In the genomic region with DNA sequence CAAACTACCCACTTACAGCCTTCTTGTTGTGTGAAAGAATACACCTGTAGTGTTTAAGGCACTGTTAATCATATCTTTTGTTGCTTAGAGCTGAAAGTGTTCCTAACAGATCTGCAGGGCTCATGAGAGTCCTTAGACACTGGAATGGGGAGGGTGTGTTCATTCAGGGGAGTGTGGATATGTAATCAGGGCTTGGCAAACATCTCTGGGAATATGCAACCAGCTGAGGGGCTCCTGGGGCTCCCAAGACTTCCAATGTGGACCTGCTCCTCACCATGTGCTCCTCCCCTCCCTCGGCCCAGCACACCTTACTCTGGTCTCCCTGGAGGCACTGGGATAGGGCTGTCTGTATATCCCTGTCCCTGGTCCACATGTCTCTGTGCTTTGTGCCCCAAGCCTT, we compare ENCODE assay signal across 18 cellular contexts. TPM values are rescaled to one million over a fixed set of nuclear protein-coding genes. Genes with fewer than 3 reads are reported as not detected.
"Had no signal": no experiment of that assay in that cellular context is flagged by ENCODE, and none has a peak within 500 bp of the region (broad histone marks: within the 10 kb centered on the region; RNA-seq: fewer than 3 reads in every experiment).

No MANE protein-coding gene starts in this region.

- H3K36me3 ChIP-seq: colonic mucosa, pancreas had no signal

- H3K4me1 Mint-ChIP-seq: naive B cell; stimulated activated naive CD8-positive, alpha-beta T cell treated with anti-CD3 and anti-CD28 coated beads, Interleukin-15, amount 100 ng/mL, for 72 hours had no signal

- H3K9me3 ChIP-seq: colonic mucosa, pancreas, testis had no signal

- ATAC-seq: activated CD8-positive, alpha-beta T cell treated with anti-CD3 and anti-CD28 coated beads, Interleukin-2, amount 10 ng/mL, durations not matched to agents 7 days and 5 days; activated T-cell treated with anti-CD3 and anti-CD28 coated beads, Interleukin-2, amount 50 U/mL, for 72 hours; stimulated activated naive CD8-positive, alpha-beta T cell treated with anti-CD3 and anti-CD28 coated beads, Interleukin-15, amount 100 ng/mL, for 72 hours; T-helper 17 cell had no signal

- H3K27ac ChIP-seq: colonic mucosa, testis had no signal

- H3K27me3 Mint-ChIP-seq: activated naive CD8-positive, alpha-beta T cell; stimulated activated naive CD8-positive, alpha-beta T cell treated with anti-CD3 and anti-CD28 coated beads, Interleukin-15, amount 100 ng/mL, for 72 hours; T-helper 17 cell had no signal

- H3K4me3 Mint-ChIP-seq: activated CD8-positive, alpha-beta T cell treated with anti-CD3 and anti-CD28 coated beads, Interleukin-2, amount 10 ng/mL, durations not matched to agents 7 days and 5 days; activated naive CD8-positive, alpha-beta T cell; activated T-cell treated with anti-CD3 and anti-CD28 coated beads, Interleukin-2, amount 50 U/mL, for 72 hours; immature natural killer cell; naive B cell; stimulated activated naive CD8-positive, alpha-beta T cell treated with anti-CD3 and anti-CD28 coated beads, Interleukin-15, amount 100 ng/mL, for 72 hours; T-helper 17 cell had no signal

- H3K27ac Mint-ChIP-seq: activated CD8-positive, alpha-beta T cell treated with anti-CD3 and anti-CD28 coated beads, Interleukin-2, amount 10 ng/mL, durations not matched to agents 7 days and 5 days; activated naive CD8-positive, alpha-beta T cell; activated T-cell treated with anti-CD3 and anti-CD28 coated beads, Interleukin-2, amount 50 U/mL, for 72 hours; immature natural killer cell; stimulated activated naive CD8-positive, alpha-beta T cell treated with anti-CD3 and anti-CD28 coated beads, Interleukin-15, amount 100 ng/mL, for 72 hours; T-helper 17 cell had no signal

- DNase-seq: activated CD4-positive, alpha-beta T cell treated with anti-CD3 and anti-CD28 coated beads for 48 hours; activated CD8-positive, alpha-beta memory T cell treated with anti-CD3 and anti-CD28 coated beads, Interleukin-2, amount 50 U/mL, for 4 hours; activated CD8-positive, alpha-beta T cell treated with anti-CD3 and anti-CD28 coated beads, Interleukin-2, amount 10 ng/mL, durations not matched to agents 7 days and 5 days; activated gamma-delta T cell; activated T-cell treated with anti-CD3 and anti-CD28 coated beads, Interleukin-2, amount 50 U/mL, for 72 hours; amniotic stem cell; central memory CD4-positive, alpha-beta T cell; colonic mucosa; foreskin fibroblast; immature natural killer cell; naive B cell; pancreas; stimulated activated CD4-positive, alpha-beta T cell treated with anti-CD3 and anti-CD28 coated beads, Interleukin-1b, Interleukin-23, amount 100 ng/mL, for 48 hours; stimulated activated naive CD8-positive, alpha-beta T cell treated with anti-CD3 and anti-CD28 coated beads, Interleukin-15, amount 100 ng/mL, for 72 hours; T-helper 17 cell; testis had no signal

- H3K4me3 ChIP-seq: colonic mucosa, lung, pancreas, testis had no signal

- H3K27me3 ChIP-seq: colonic mucosa, pancreas, testis had no signal

- H3K9me3 Mint-ChIP-seq: activated T-cell treated with anti-CD3 and anti-CD28 coated beads, Interleukin-2, amount 50 U/mL, for 72 hours; immature natural killer cell; naive B cell; stimulated activated naive CD8-positive, alpha-beta T cell treated with anti-CD3 and anti-CD28 coated beads, Interleukin-15, amount 100 ng/mL, for 72 hours had no signal

- H3K36me3 Mint-ChIP-seq: naive B cell had no signal

RNA-seq across cellular contexts. Expression of a gene that starts 39.3 kb away (rescaled TPM):
- total RNA-seq: activated CD8-positive, alpha-beta T cell treated with anti-CD3 and anti-CD28 coated beads, Interleukin-2, amount 10 ng/mL, durations not matched to agents 7 days and 5 days; T-helper 17 cell had no signal
- polyA plus RNA-seq: immature natural killer cell had no signal
